In the genomic region with DNA sequence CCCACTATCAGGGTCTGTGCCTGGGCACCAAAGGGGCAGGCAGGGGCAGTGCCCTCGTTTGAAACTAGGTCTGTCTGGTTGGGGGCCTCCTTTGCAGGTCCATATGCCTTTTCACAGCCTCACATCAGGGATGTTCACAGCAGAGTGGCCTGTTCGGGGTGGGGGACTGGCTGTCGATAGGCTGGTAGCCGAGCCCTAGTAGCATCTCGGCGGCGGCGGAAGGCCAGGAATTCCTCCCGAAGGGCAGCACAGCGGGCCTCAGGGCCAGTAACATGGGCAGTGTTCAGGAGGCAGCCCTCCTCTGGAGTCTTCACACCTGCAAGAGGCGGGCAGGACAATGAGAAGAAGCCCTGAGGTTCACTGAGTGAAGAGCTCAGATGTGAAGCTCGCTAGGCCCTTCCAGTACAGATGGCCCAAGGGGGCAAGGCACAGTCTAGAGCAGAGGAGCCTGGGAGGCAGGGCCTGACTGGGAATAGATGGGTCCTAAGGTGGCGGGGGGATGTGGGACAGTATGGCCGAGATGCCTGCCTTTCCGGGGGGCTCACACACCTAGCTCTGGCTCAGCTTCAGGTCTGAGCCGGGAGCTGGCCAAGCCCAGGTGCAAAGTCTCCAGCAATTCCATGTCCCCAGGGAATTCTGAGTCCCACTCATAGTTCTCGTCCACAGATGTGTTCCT, we compare ENCODE assay signal across 22 cellular contexts. TPM values are rescaled to one million over a fixed set of nuclear protein-coding genes. Genes with fewer than 3 reads are reported as not detected.
"Had no signal": no experiment of that assay in that cellular context is flagged by ENCODE, and none has a peak within 500 bp of the region (broad histone marks: within the 10 kb centered on the region; RNA-seq: fewer than 3 reads in every experiment).

No MANE protein-coding gene starts in this region.

- H3K27me3 Mint-ChIP-seq: activated CD8-positive, alpha-beta T cell treated with anti-CD3 and anti-CD28 coated beads for 36 hours; stimulated activated naive CD8-positive, alpha-beta T cell treated with anti-CD3 and anti-CD28 coated beads, Interleukin-15, Interleukin-2, amounts not matched to agents 100 ng/mL and 50 ng/mL, for 24 hours had no signal

- ATAC-seq: activated CD8-positive, alpha-beta T cell treated with anti-CD3 and anti-CD28 coated beads for 36 hours; activated T-cell treated with anti-CD3 and anti-CD28 coated beads, Interleukin-2, amount 50 U/mL, for 72 hours; heart right ventricle; psoas muscle; sciatic nerve had no signal

- H3K27me3 ChIP-seq: breast epithelium, heart right ventricle had no signal

- DNase-seq: activated CD4-positive, CD25-positive, alpha-beta regulatory T cell; activated CD8-positive, alpha-beta memory T cell treated with anti-CD3 and anti-CD28 coated beads, Interleukin-2, amount 50 U/mL, for 4 hours; activated CD8-positive, alpha-beta T cell treated with anti-CD3 and anti-CD28 coated beads for 36 hours; activated naive CD8-positive, alpha-beta T cell treated with anti-CD3 and anti-CD28 coated beads, Interleukin-2, amount 10 ng/mL, durations not matched to agents 7 days and 5 days; activated T-cell treated with anti-CD3 and anti-CD28 coated beads, Interleukin-2, amount 50 U/mL, for 72 hours; foreskin melanocyte; heart right ventricle; islet precursor cell; left ventricle myocardium inferior; occipital lobe; psoas muscle; stimulated activated CD4-positive, alpha-beta T cell treated with anti-CD3 and anti-CD28 coated beads, Interleukin-4, amount 100 ng/mL, for 1 hour; stimulated activated CD8-positive, alpha-beta memory T cell treated with anti-CD3 and anti-CD28 coated beads, Interleukin-4, amount 100 ng/mL, for 48 hours; T-helper 2 cell had no signal

- H3K36me3 ChIP-seq: breast epithelium, heart right ventricle, left ventricle myocardium inferior had no signal

- H3K9me3 ChIP-seq: breast epithelium, heart right ventricle, left ventricle myocardium inferior, psoas muscle had no signal

- H3K27ac ChIP-seq: left ventricle myocardium inferior, psoas muscle had no signal

- H3K9me3 Mint-ChIP-seq: activated CD8-positive, alpha-beta T cell treated with anti-CD3 and anti-CD28 coated beads for 36 hours; activated naive CD8-positive, alpha-beta T cell treated with anti-CD3 and anti-CD28 coated beads, Interleukin-2, amount 10 ng/mL, durations not matched to agents 7 days and 5 days; activated T-cell treated with anti-CD3 and anti-CD28 coated beads, Interleukin-2, amount 50 U/mL, for 72 hours; stimulated activated naive CD8-positive, alpha-beta T cell treated with anti-CD3 and anti-CD28 coated beads, Interleukin-15, Interleukin-2, amounts not matched to agents 100 ng/mL and 50 ng/mL, for 24 hours had no signal

- H3K4me3 Mint-ChIP-seq: activated CD8-positive, alpha-beta T cell treated with anti-CD3 and anti-CD28 coated beads for 36 hours; activated naive CD8-positive, alpha-beta T cell treated with anti-CD3 and anti-CD28 coated beads, Interleukin-2, amount 10 ng/mL, durations not matched to agents 7 days and 5 days; stimulated activated naive CD8-positive, alpha-beta T cell treated with anti-CD3 and anti-CD28 coated beads, Interleukin-15, Interleukin-2, amounts not matched to agents 100 ng/mL and 50 ng/mL, for 24 hours had no signal

- H3K4me3 ChIP-seq: breast epithelium, heart right ventricle, left ventricle myocardium inferior, psoas muscle had no signal

- H3K27ac Mint-ChIP-seq: activated naive CD8-positive, alpha-beta T cell treated with anti-CD3 and anti-CD28 coated beads, Interleukin-2, amount 10 ng/mL, durations not matched to agents 7 days and 5 days; stimulated activated naive CD8-positive, alpha-beta T cell treated with anti-CD3 and anti-CD28 coated beads, Interleukin-15, Interleukin-2, amounts not matched to agents 100 ng/mL and 50 ng/mL, for 24 hours had no signal

RNA-seq across cellular contexts. Expression of a gene that starts 18.1 kb away (rescaled TPM):
- total RNA-seq: activated naive CD8-positive, alpha-beta T cell treated with anti-CD3 and anti-CD28 coated beads, Interleukin-2, amount 10 ng/mL, durations not matched to agents 7 days and 5 days; psoas muscle had no signal

RNA-seq across cellular contexts. Expression of a gene that starts 26.7 kb away (rescaled TPM):
- total RNA-seq: activated CD8-positive, alpha-beta T cell treated with anti-CD3 and anti-CD28 coated beads for 36 hours; activated naive CD8-positive, alpha-beta T cell treated with anti-CD3 and anti-CD28 coated beads, Interleukin-2, amount 10 ng/mL, durations not matched to agents 7 days and 5 days; activated T-cell treated with anti-CD3 and anti-CD28 coated beads, Interleukin-2, amount 50 U/mL, for 72 hours; aorta; breast epithelium; endothelial cell of umbilical vein; heart right ventricle; left ventricle myocardium inferior; mesenteric fat pad; occipital lobe; psoas muscle; temporal lobe; urinary bladder had no signal
- polyA plus RNA-seq: aorta, endothelial cell of umbilical vein, psoas muscle, urinary bladder had no signal
